In genomic region chr6:26477431-26477830, GRCh38 we compare ENCODE assay signal across 1 cellular context.
TF ChIP-seq lines count a peak whose summit lies in the region.

No MANE protein-coding gene starts in this region.

TF ChIP-seq in HepG2, 621 proteins besides CTCF, POLR2A, EP300 and RAD21:
- TF ChIP-seq SYNCRIP (IDR thresholded peaks at IDR 0.05; ENCODE audit: insufficient read depth, low read depth, low read length) (no peak), ZNF441 (CRISPR knock-in tag; IDR thresholded peaks at IDR 0.05; ENCODE audit: borderline replicate concordance) (no peak), DZIP1 (CRISPR knock-in tag; IDR thresholded peaks at IDR 0.05) (no peak)
